In the genomic region with DNA sequence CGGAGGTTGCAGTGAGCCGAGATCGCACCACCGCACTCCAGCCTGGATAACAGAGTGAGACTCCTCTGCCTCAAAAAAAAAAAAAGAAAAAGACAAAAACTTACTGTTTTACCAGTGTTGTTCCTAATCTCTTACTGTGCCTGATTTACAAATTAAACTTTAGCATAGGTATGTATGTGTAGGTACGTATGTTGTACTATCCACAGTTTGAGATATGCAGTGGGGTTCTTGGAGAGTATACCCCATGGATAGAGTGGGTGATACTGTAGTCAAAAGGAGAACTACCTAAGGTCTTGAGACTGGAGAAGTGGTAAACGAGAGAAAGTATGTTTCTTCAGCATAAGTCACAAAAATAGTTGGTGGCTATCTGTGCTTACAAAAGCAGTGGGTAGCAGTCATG, we compare ENCODE assay signal across 24 cellular contexts.
"Had no signal": no experiment of that assay in that cellular context is flagged by ENCODE, and none has a peak within 500 bp of the region (broad histone marks: within the 10 kb centered on the region; RNA-seq: fewer than 3 reads in every experiment).

No MANE protein-coding gene starts in this region.

- H3K36me3 Mint-ChIP-seq: natural killer cell had no signal

- H3K36me3 ChIP-seq: ovary, uterus had no signal

- H3K9me3 ChIP-seq: left ventricle myocardium inferior, ovary, right atrium auricular region, right lobe of liver, tibial nerve, uterus had no signal

- ATAC-seq: natural killer cell; right lobe of liver; stimulated activated memory B cell treated with anti-CD40 and anti-IgM and Interleukin-4, amounts not matched to agents 10 μg/mL and 1 μg/mL and 100 μg/mL, for 72 hours; stimulated activated naive CD8-positive, alpha-beta T cell treated with anti-CD3 and anti-CD28 coated beads, Interleukin-15, amount 100 ng/mL, for 72 hours had no signal

- H3K4me2 ChIP-seq: smooth muscle cell had no signal

- H3K27ac ChIP-seq: left ventricle myocardium inferior, ovary, right atrium auricular region, right lobe of liver, tibial nerve, uterus had no signal

- H3K4me1 Mint-ChIP-seq: mesothelial cell of epicardium; naive B cell; stimulated activated memory B cell treated with anti-CD40 and anti-IgM and Interleukin-4, amounts not matched to agents 10 μg/mL and 1 μg/mL and 100 μg/mL, for 72 hours; stimulated activated naive CD8-positive, alpha-beta T cell treated with anti-CD3 and anti-CD28 coated beads, Interleukin-15, amount 100 ng/mL, for 72 hours had no signal

- DNase-seq: islet precursor cell; left ventricle myocardium inferior; mesendoderm; naive B cell; natural killer cell; nephron progenitor cell; ovary; right lobe of liver; stimulated activated CD4-positive, alpha-beta T cell treated with anti-CD3 and anti-CD28 coated beads, Interleukin-1b, Interleukin-23, amount 100 ng/mL, for 48 hours; stimulated activated CD4-positive, alpha-beta T cell treated with anti-CD3 and anti-CD28 coated beads, Interleukin-2, amount 100 ng/mL, for 48 hours; stimulated activated CD4-positive, alpha-beta T cell treated with anti-CD3 and anti-CD28 coated beads, Interleukin-4, amount 100 ng/mL, for 4 hours; stimulated activated CD8-positive, alpha-beta memory T cell treated with anti-CD3 and anti-CD28 coated beads, Interleukin-4, amount 100 ng/mL, for 48 hours; stimulated activated naive CD4-positive, alpha-beta T cell treated with Interleukin-2 at 50 U/mL for 16 hours; stimulated activated naive CD8-positive, alpha-beta T cell treated with anti-CD3 and anti-CD28 coated beads, Interleukin-15, amount 100 ng/mL, for 72 hours; substantia nigra; uterus had no signal

- H3K4me3 ChIP-seq: left ventricle myocardium inferior, lung, ovary, right atrium auricular region, right lobe of liver, smooth muscle cell, tibial nerve, uterus had no signal

- H3K27ac Mint-ChIP-seq: mesothelial cell of epicardium; naive B cell; natural killer cell; progenitor cell of endocrine pancreas; stimulated activated memory B cell treated with anti-CD40 and anti-IgM and Interleukin-4, amounts not matched to agents 10 μg/mL and 1 μg/mL and 100 μg/mL, for 72 hours; stimulated activated naive CD8-positive, alpha-beta T cell treated with anti-CD3 and anti-CD28 coated beads, Interleukin-15, amount 100 ng/mL, for 72 hours; type B pancreatic cell had no signal

- H3K27me3 ChIP-seq: ovary, right atrium auricular region, right lobe of liver, tibial nerve, uterus had no signal

- H3K4me3 Mint-ChIP-seq: mesothelial cell of epicardium; natural killer cell; nephron progenitor cell; stimulated activated memory B cell treated with anti-CD40 and anti-IgM and Interleukin-4, amounts not matched to agents 10 μg/mL and 1 μg/mL and 100 μg/mL, for 72 hours; stimulated activated naive CD8-positive, alpha-beta T cell treated with anti-CD3 and anti-CD28 coated beads, Interleukin-15, amount 100 ng/mL, for 72 hours; type B pancreatic cell had no signal

- H3K4me1 ChIP-seq: right lobe of liver, uterus had no signal

- H3K27me3 Mint-ChIP-seq: naive B cell; progenitor cell of endocrine pancreas; stimulated activated memory B cell treated with anti-CD40 and anti-IgM and Interleukin-4, amounts not matched to agents 10 μg/mL and 1 μg/mL and 100 μg/mL, for 72 hours; stimulated activated naive CD8-positive, alpha-beta T cell treated with anti-CD3 and anti-CD28 coated beads, Interleukin-15, amount 100 ng/mL, for 72 hours; type B pancreatic cell had no signal

- H3K9me3 Mint-ChIP-seq: mesothelial cell of epicardium; naive B cell; natural killer cell; nephron progenitor cell; stimulated activated memory B cell treated with anti-CD40 and anti-IgM and Interleukin-4, amounts not matched to agents 10 μg/mL and 1 μg/mL and 100 μg/mL, for 72 hours; stimulated activated naive CD8-positive, alpha-beta T cell treated with anti-CD3 and anti-CD28 coated beads, Interleukin-15, amount 100 ng/mL, for 72 hours; type B pancreatic cell had no signal
